Comparison of ENCODE assay signal across 10 cellular contexts in the genomic region with DNA sequence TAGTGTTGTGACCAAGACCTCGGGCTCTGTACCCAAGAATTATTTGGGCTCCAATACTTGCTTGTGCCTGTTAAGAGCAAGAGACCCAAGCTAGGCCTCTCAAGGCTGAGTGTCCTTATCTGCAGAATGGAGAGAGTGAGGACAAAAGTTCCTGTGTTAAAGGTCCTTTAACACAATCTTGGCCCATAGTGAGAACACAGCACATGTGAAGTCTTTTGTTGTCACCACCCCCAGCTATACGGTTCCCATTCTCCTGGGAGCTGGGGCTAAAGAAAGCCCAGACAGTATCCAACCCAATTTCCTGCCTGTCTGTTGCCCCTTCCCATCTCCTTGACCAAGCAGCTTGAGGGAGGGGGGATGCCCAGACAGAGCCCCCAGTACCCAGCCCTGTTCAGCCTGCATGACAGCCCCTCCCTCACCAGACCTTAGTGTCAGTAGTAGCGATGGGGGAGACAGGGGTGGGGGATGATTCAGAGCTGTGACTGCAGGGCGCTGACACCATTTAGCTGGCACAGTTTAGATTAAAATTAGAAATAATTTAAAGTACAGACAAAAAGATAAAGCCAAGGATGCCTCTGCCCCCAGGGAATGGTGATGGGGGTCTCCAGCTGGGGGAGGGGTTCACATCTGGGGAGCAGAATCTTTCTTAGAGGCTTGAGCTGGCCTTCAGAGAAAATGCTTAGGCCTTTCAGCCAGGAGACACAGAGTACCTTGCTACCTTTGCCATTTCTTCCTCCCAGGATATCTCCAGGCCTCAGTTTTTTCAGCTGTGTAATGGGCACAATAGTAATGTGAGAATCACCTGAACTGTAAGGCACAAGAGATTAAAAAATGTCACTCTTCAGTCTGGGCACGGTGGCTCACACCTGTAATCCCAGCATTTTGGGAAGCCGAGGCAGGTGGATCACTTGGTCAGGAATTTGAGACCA. TPM values are rescaled to one million over a fixed set of nuclear protein-coding genes. Genes with fewer than 3 reads are reported as not detected.
A peak's percentile ranks its signal among the peaks of the same experiment; 100 is the strongest.
DNase-seq lines count a peak whose midpoint lies in the region; ATAC-seq and TF ChIP-seq lines count a peak whose summit lies in the region.
"Had no signal": no experiment of that assay in that cellular context is flagged by ENCODE, and none has a peak within 500 bp of the region (broad histone marks: within the 10 kb centered on the region; RNA-seq: fewer than 3 reads in every experiment).

No MANE protein-coding gene starts in this region.

- H3K27me3 ChIP-seq in testis, result no peaks in the 10 kb centered on the region

- POLR2A ChIA-PET in activated CD4-positive, alpha-beta memory T cell treated with anti-CD3 and anti-CD28 coated beads, Interleukin-2, amount 10 ng/mL, durations not matched to agents 7 days and 5 days (lab: Charles Lee), result interaction anchor here (0.9 to 1.8 kb wide), 5 partner anchors 10 to 32 kb away, joined by 3 to 5 read pairs (median 3); no protein-coding TSS in a partner anchor

- no peak overlapping the region for H3K4me3 ChIP-seq in testis

- H3K27ac Mint-ChIP-seq in activated T-cell treated with anti-CD3 and anti-CD28 coated beads, Interleukin-2, amount 50 U/mL, for 72 hours, result no peak overlapping the region
- peak overlapping the region; percentile 58 for H3K27ac Mint-ChIP-seq in activated CD4-positive, alpha-beta memory T cell treated with anti-CD3 and anti-CD28 coated beads, Interleukin-2, amount 10 ng/mL, durations not matched to agents 7 days and 5 days
- H3K27ac Mint-ChIP-seq in immature natural killer cell, result peak overlapping the region; percentile 88 to 96 (median 92)

- H3K27me3 Mint-ChIP-seq in activated T-cell treated with anti-CD3 and anti-CD28 coated beads, Interleukin-2, amount 50 U/mL, for 72 hours (ENCODE audit: low read depth), result peaks cover 8% of the 10 kb centered on the region
- peaks cover 11% of the 10 kb centered on the region for H3K27me3 Mint-ChIP-seq in activated CD4-positive, alpha-beta memory T cell treated with anti-CD3 and anti-CD28 coated beads, Interleukin-2, amount 10 ng/mL, durations not matched to agents 7 days and 5 days
- peaks cover 7 to 19% (median 11%) of the 10 kb centered on the region in 3 donors for H3K27me3 Mint-ChIP-seq in immature natural killer cell (ENCODE audit: low read depth in 3 of 3)

- CTCF ChIA-PET in activated CD4-positive, alpha-beta memory T cell treated with anti-CD3 and anti-CD28 coated beads, Interleukin-2, amount 10 ng/mL, durations not matched to agents 7 days and 5 days (lab: Charles Lee), result interaction anchor here (1.0 to 2.8 kb wide), 5 partner anchors 29 to 54 kb away, joined by 3 to 16 read pairs (median 4); no protein-coding TSS in a partner anchor

- H3K4me3 Mint-ChIP-seq in activated T-cell treated with anti-CD3 and anti-CD28 coated beads, Interleukin-2, amount 50 U/mL, for 72 hours, result peak overlapping the region; percentile 77 to 83
- peak overlapping the region; percentile 86 for H3K4me3 Mint-ChIP-seq in activated CD4-positive, alpha-beta memory T cell treated with anti-CD3 and anti-CD28 coated beads, Interleukin-2, amount 10 ng/mL, durations not matched to agents 7 days and 5 days
- peak overlapping the region; percentile 91 to 97 (median 92) for H3K4me3 Mint-ChIP-seq in immature natural killer cell

- no peaks in the 10 kb centered on the region for H3K36me3 ChIP-seq in testis (ENCODE audit: low read depth, missing control alignments)

- TF ChIP-seq CTCF in testis (IDR thresholded peaks at IDR 0.05), result no peak

- intact Hi-C loops in testis (cut with DNase I; ENCODE audit: low total_unique reads), result no loop called here

- H3K4me1 Mint-ChIP-seq in activated T-cell treated with anti-CD3 and anti-CD28 coated beads, Interleukin-2, amount 50 U/mL, for 72 hours (ENCODE audit: low read depth), result peaks cover 37% of the 10 kb centered on the region
- H3K4me1 Mint-ChIP-seq in activated CD4-positive, alpha-beta memory T cell treated with anti-CD3 and anti-CD28 coated beads, Interleukin-2, amount 10 ng/mL, durations not matched to agents 7 days and 5 days, result peaks cover 37% of the 10 kb centered on the region
- peaks cover 60 to 73% of the 10 kb centered on the region in 2 donors for H3K4me1 Mint-ChIP-seq in immature natural killer cell

- ATAC-seq in activated T-cell treated with anti-CD3 and anti-CD28 coated beads, Interleukin-2, amount 50 U/mL, for 72 hours (replicated peaks in 1 of 2), result no peak

- H3K36me3 Mint-ChIP-seq in activated T-cell treated with anti-CD3 and anti-CD28 coated beads, Interleukin-2, amount 50 U/mL, for 72 hours (ENCODE audit: insufficient read depth in 2 of 2), result peaks cover 2 to 4% of the 10 kb centered on the region in 2 donors
- H3K36me3 Mint-ChIP-seq in activated CD4-positive, alpha-beta memory T cell treated with anti-CD3 and anti-CD28 coated beads, Interleukin-2, amount 10 ng/mL, durations not matched to agents 7 days and 5 days (ENCODE audit: low read depth), result peaks cover 3% of the 10 kb centered on the region
- no peaks in the 10 kb centered on the region for H3K36me3 Mint-ChIP-seq in immature natural killer cell

- H3K9me3 ChIP-seq in testis, result no peaks in the 10 kb centered on the region

- H3K4me1 ChIP-seq in testis, result peaks cover 47% of the 10 kb centered on the region

- no peaks in the 10 kb centered on the region for H3K9me3 Mint-ChIP-seq in activated T-cell treated with anti-CD3 and anti-CD28 coated beads, Interleukin-2, amount 50 U/mL, for 72 hours
- no peaks in the 10 kb centered on the region for H3K9me3 Mint-ChIP-seq in activated CD4-positive, alpha-beta memory T cell treated with anti-CD3 and anti-CD28 coated beads, Interleukin-2, amount 10 ng/mL, durations not matched to agents 7 days and 5 days
- H3K9me3 Mint-ChIP-seq in immature natural killer cell, result no peaks in the 10 kb centered on the region

- peak overlapping the region in 1 of 2 donors; percentile 23 for H3K27ac ChIP-seq in testis
- H3K27ac ChIP-seq: KMS-11 had no signal

- 63 to 71% methylated on average over 6 of the region's 6 CpGs for WGBS in testis, 2 donors

- TF ChIP-seq POLR2A in testis (IDR thresholded peaks at IDR 0.05), result no peak

- no peak for DNase-seq in activated T-cell treated with anti-CD3 and anti-CD28 coated beads, Interleukin-2, amount 50 U/mL, for 72 hours
- no peak for DNase-seq in activated T-cell treated with anti-CD3 and anti-CD28 coated beads, Interleukin-2, amount 50 U/mL, for 48 hours
- DNase-seq in activated CD4-positive, alpha-beta memory T cell treated with anti-CD3 and anti-CD28 coated beads, Interleukin-2, amount 10 ng/mL, durations not matched to agents 7 days and 5 days, result no peak
- DNase-seq in immature natural killer cell, result no peak
- DNase-seq in testis, result peak; percentile 23
- DNase-seq in activated CD4-positive, CD25-positive, alpha-beta regulatory T cell (lab: John Stamatoyannopoulos, UW), result no peak
- DNase-seq in SHP77 treated with DMSO at 0.1 percent for 48 hours (lab: John Stamatoyannopoulos, UW), result no peak
- DNase-seq in activated CD4-positive, alpha-beta T cell treated with anti-CD3 and anti-CD28 coated beads for 48 hours, result no peak
- DNase-seq: AML-193 had no signal

RNA-seq across cellular contexts. Expression of gene PRKCD, which starts 2.7 kb away (rescaled TPM):
- total RNA-seq in activated T-cell treated with anti-CD3 and anti-CD28 coated beads, Interleukin-2, amount 50 U/mL, for 72 hours, result 10 to 100 TPM; 24.2 to 27.2 TPM
- 10 to 100 TPM; 23.4 to 24.8 TPM for total RNA-seq in activated CD4-positive, alpha-beta memory T cell treated with anti-CD3 and anti-CD28 coated beads, Interleukin-2, amount 10 ng/mL, durations not matched to agents 7 days and 5 days
- polyA plus RNA-seq in immature natural killer cell (10 to 100 TPM; 14.7 to 36.8 (median 26.1) TPM), testis (ENCODE audit: insufficient read depth, low read depth, low replicate concordance) (42.3 TPM)
- total RNA-seq in testis, result 10 to 100 TPM; 36.3 to 44.5 TPM

RNA-seq across cellular contexts. Expression of gene RFT1, which starts 33.5 kb away (rescaled TPM):
- 10 to 100 TPM; 26.6 to 29.9 TPM for total RNA-seq in activated T-cell treated with anti-CD3 and anti-CD28 coated beads, Interleukin-2, amount 50 U/mL, for 72 hours
- 10 to 100 TPM; 26.4 to 27.6 TPM for total RNA-seq in activated CD4-positive, alpha-beta memory T cell treated with anti-CD3 and anti-CD28 coated beads, Interleukin-2, amount 10 ng/mL, durations not matched to agents 7 days and 5 days
- polyA plus RNA-seq in immature natural killer cell (10 to 100 TPM; 14.2 to 29.2 (median 21.7) TPM), testis (ENCODE audit: insufficient read depth, low read depth, low replicate concordance) (36.8 TPM)
- total RNA-seq in testis, result 10 to 100 TPM; 27.2 to 33.9 TPM
